15 cellular contexts compared by ENCODE assay signal in genomic region chr11:64312947-64313346, GRCh38. TPM values are rescaled to one million over a fixed set of nuclear protein-coding genes. Genes with fewer than 3 reads are reported as not detected.
DNase-seq lines count a peak whose midpoint lies in the region; ATAC-seq and TF ChIP-seq lines count a peak whose summit lies in the region.
"Had no signal": no experiment of that assay in that cellular context is flagged by ENCODE, and none has a peak within 500 bp of the region (broad histone marks: within the 10 kb centered on the region; RNA-seq: fewer than 3 reads in every experiment).

No MANE protein-coding gene starts in this region.

- no peak overlapping the region for H3K4me3 ChIP-seq in heart right ventricle
- H3K4me3 ChIP-seq in adipocyte (ENCODE audit: low read length), result peak overlapping the region; percentile 75
- no peak overlapping the region for H3K4me3 ChIP-seq in aorta (ENCODE audit: low read length in 2 of 2)
- H3K4me3 ChIP-seq: ascending aorta, SJSA1, testis had no signal

- no peak for TF ChIP-seq CTCF in heart right ventricle (IDR thresholded peaks at IDR 0.05)
- no peak for TF ChIP-seq CTCF in natural killer cell (IDR thresholded peaks at IDR 0.05)
- no peak for TF ChIP-seq CTCF in type B pancreatic cell (conservative IDR thresholded peaks at IDR 0.05)

- peak overlapping the region; percentile 87 for H3K9ac ChIP-seq in adipocyte (ENCODE audit: low read length)

- no peaks in the 10 kb centered on the region for H3K27me3 Mint-ChIP-seq in natural killer cell (ENCODE audit: low read depth in 2 of 2)
- H3K27me3 Mint-ChIP-seq in type B pancreatic cell, result no peaks in the 10 kb centered on the region

- H3K9me3 ChIP-seq in heart right ventricle, result no peaks in the 10 kb centered on the region
- no peaks in the 10 kb centered on the region for H3K9me3 ChIP-seq in adipocyte (ENCODE audit: control insufficient read depth, low read length)
- no peaks in the 10 kb centered on the region for H3K9me3 ChIP-seq in aorta (ENCODE audit: control insufficient read depth, low read length)
- H3K9me3 ChIP-seq: ascending aorta, SJSA1, testis had no signal

- DNase-seq in heart right ventricle (no peak), left ventricle myocardium superior (no peak), adipocyte (ENCODE audit: low read depth) (no peak), natural killer cell (no peak), type B pancreatic cell (ENCODE audit: extremely low spot score, unreplicated experiment) (no peak), NCI-H2029 treated with DMSO at 0.1 percent for 48 hours (lab: John Stamatoyannopoulos, UW) (no peak), aorta (no peak), NCI-H774 (lab: John Stamatoyannopoulos, UW) (no peak)
- DNase-seq: GF-D8, NCI-H146, NCI-H748 treated with DMSO at 0.1 percent for 48 hours, testis had no signal

- 86 to 88% methylated on average over 10 of the region's 10 CpGs for WGBS in heart right ventricle, 2 donors
- WGBS in aorta, 2 donors, result 91 to 92% methylated on average over 10 of the region's 10 CpGs

- peaks cover 4 to 52% (median 25%) of the 10 kb centered on the region in 9 donors for H3K4me1 ChIP-seq in heart right ventricle
- H3K4me1 ChIP-seq in adipocyte (ENCODE audit: control insufficient read depth, insufficient read depth, low read length), result peaks cover 30% of the 10 kb centered on the region
- H3K4me1 ChIP-seq in aorta (ENCODE audit: control insufficient read depth in 1 of 2, insufficient read depth in 2 of 2, low read length in 2 of 2), result no peaks in the 10 kb centered on the region
- H3K4me1 ChIP-seq: testis had no signal

- H3K36me3 Mint-ChIP-seq in natural killer cell, result no peaks in the 10 kb centered on the region
- peaks cover 5% of the 10 kb centered on the region for H3K36me3 Mint-ChIP-seq in type B pancreatic cell

- peak overlapping the region; percentile 56 to 60 for H3K27ac Mint-ChIP-seq in natural killer cell
- peak overlapping the region; percentile 81 for H3K27ac Mint-ChIP-seq in type B pancreatic cell

- H3K4me1 Mint-ChIP-seq in natural killer cell, result peaks cover 26 to 27% of the 10 kb centered on the region in 2 donors
- peaks cover 10% of the 10 kb centered on the region for H3K4me1 Mint-ChIP-seq in type B pancreatic cell (ENCODE audit: unreplicated experiment)

- H3K27me3 ChIP-seq in heart right ventricle (no peaks in the 10 kb centered on the region), adipocyte (replicated peaks; ENCODE audit: control insufficient read depth, insufficient read depth, low read length) (no peaks in the 10 kb centered on the region), aorta (ENCODE audit: control insufficient read depth in 1 of 2, insufficient read depth in 2 of 2, low read length in 1 of 2) (no peaks in the 10 kb centered on the region)
- H3K27me3 ChIP-seq: ascending aorta, SJSA1, testis had no signal

- intact Hi-C loops in heart right ventricle (cut with DNase I) (no loop called here), left ventricle myocardium superior (cut with micrococcal nuclease) (no loop called here), natural killer cell (cut with micrococcal nuclease) (no loop called here), aorta (cut with DNase I) (no loop called here)

- H3K27ac ChIP-seq in heart right ventricle (peak overlapping the region in 8 of 10 donors; percentile 15 to 77 (median 64)), aorta (ENCODE audit: low read depth in 1 of 2, low read length in 2 of 2) (no peak overlapping the region)
- H3K27ac ChIP-seq: SJSA1 had no signal

- H3K4me3 Mint-ChIP-seq in natural killer cell (peak overlapping the region; percentile 25), type B pancreatic cell (peak overlapping the region; percentile 60)

- H3K36me3 ChIP-seq in heart right ventricle, result peaks cover 0 to 39% (median 19%) of the 10 kb centered on the region in 9 donors
- H3K36me3 ChIP-seq in adipocyte (ENCODE audit: control insufficient read depth, insufficient read depth, low read length, severe bottlenecking), result peaks cover 22% of the 10 kb centered on the region
- no peaks in the 10 kb centered on the region for H3K36me3 ChIP-seq in aorta (ENCODE audit: control insufficient read depth in 1 of 2, insufficient read depth in 2 of 2, low read length in 1 of 2)

- H3K9me3 Mint-ChIP-seq in natural killer cell (no peaks in the 10 kb centered on the region), type B pancreatic cell (no peaks in the 10 kb centered on the region)

- ATAC-seq in heart right ventricle (no peak), left ventricle myocardium superior (no peak), natural killer cell (no peak), aorta (ENCODE audit: low FRiP score) (no peak)

RNA-seq across cellular contexts. Expression of gene TRMT112, which starts 4.4 kb away (rescaled TPM):
- total RNA-seq in heart right ventricle, result 100 to 1,000 TPM in 2 of 10 donors, 10 to 100 TPM in 8; 68.7 to 121 (median 90.2) TPM
- polyA plus RNA-seq in heart right ventricle, result 100 to 1,000 TPM; 182 to 208 TPM
- 83.4 TPM for total RNA-seq in left ventricle myocardium superior
- 100 to 1,000 TPM in 2 of 3 donors, 10 to 100 TPM in 1; 98.4 to 106 (median 105) TPM for total RNA-seq in natural killer cell
- total RNA-seq in type B pancreatic cell (ENCODE audit: low replicate concordance), result 160 and 198 TPM in 2 replicates
- total RNA-seq in aorta, result 100 to 1,000 TPM; 139 TPM
- polyA plus RNA-seq in aorta, result 100 to 1,000 TPM; 207 to 270 TPM

RNA-seq across cellular contexts. Expression of gene PRDX5, which starts 5.0 kb away (rescaled TPM):
- total RNA-seq in heart right ventricle (100 to 1,000 TPM; 264 to 395 (median 288) TPM), left ventricle myocardium superior (362 TPM), natural killer cell (100 to 1,000 TPM in 1 of 3 donors, 10 to 100 TPM in 2; 85.9 to 104 (median 88.8) TPM), type B pancreatic cell (ENCODE audit: low replicate concordance) (166 and 227 TPM in 2 replicates), aorta (10 to 100 TPM; 69.9 to 95.7 TPM)
- polyA plus RNA-seq in heart right ventricle (100 to 1,000 TPM; 486 to 750 TPM), aorta (100 to 1,000 TPM; 188 to 316 TPM)

RNA-seq across cellular contexts. Expression of gene ESRRA, which starts 7.6 kb away (rescaled TPM):
- 100 to 1,000 TPM; 115 to 225 (median 132) TPM for total RNA-seq in heart right ventricle
- 100 to 1,000 TPM; 180 TPM for polyA plus RNA-seq in heart right ventricle
- 256 TPM for total RNA-seq in left ventricle myocardium superior
- total RNA-seq in natural killer cell, result 10 to 100 TPM; 47.1 to 51.3 (median 50.0) TPM
- total RNA-seq in type B pancreatic cell (ENCODE audit: low replicate concordance), result 41.7 and 76.0 TPM in 2 replicates
- 10 to 100 TPM; 25.9 to 27.6 TPM for total RNA-seq in aorta
- 10 to 100 TPM; 32.3 to 54.7 TPM for polyA plus RNA-seq in aorta

RNA-seq across cellular contexts. Expression of gene CATSPERZ, which starts 12.8 kb away (rescaled TPM):
- not detected for total RNA-seq in heart right ventricle
- under 1 TPM in 1 of 2 donors, not detected in 1; 0.10 TPM for polyA plus RNA-seq in heart right ventricle
- total RNA-seq in left ventricle myocardium superior, result not detected
- under 1 TPM in 2 of 3 donors, not detected in 1; 0.80 to 0.90 TPM for total RNA-seq in natural killer cell
- not detected in 2 replicates for total RNA-seq in type B pancreatic cell (ENCODE audit: low replicate concordance)
- total RNA-seq in aorta, result not detected
- polyA plus RNA-seq in aorta, result not detected
- total RNA-seq: ascending aorta, SJSA1 had no signal
- polyA plus RNA-seq: BJ had no signal

RNA-seq across cellular contexts. Expression of gene KCNK4, which starts 21.8 kb away (rescaled TPM):
- not detected for total RNA-seq in heart right ventricle
- polyA plus RNA-seq in heart right ventricle, result not detected
- total RNA-seq in left ventricle myocardium superior, result not detected
- under 1 TPM in 2 of 3 donors, not detected in 1; 0.30 to 0.86 TPM for total RNA-seq in natural killer cell
- total RNA-seq in type B pancreatic cell (ENCODE audit: low replicate concordance), result 0.19 TPM in 1 of 2 replicates, not detected in the other
- total RNA-seq in aorta, result not detected
- polyA plus RNA-seq in aorta, result not detected
- total RNA-seq: ascending aorta, SJSA1 had no signal
- polyA plus RNA-seq: BJ had no signal

Comparison
In these comparisons a context has a peak if more than half of its experiments do, and no peak if none do; other contexts are left out.
1. H3K27ac ChIP-seq: peak in heart right ventricle (8 of 10); none in aorta (0 of 2).